14 cellular contexts compared by ENCODE assay signal in genomic region chr2:231923951-231924888, GRCh38. TPM values are rescaled to one million over a fixed set of nuclear protein-coding genes. Genes with fewer than 3 reads are reported as not detected.
A peak's percentile ranks its signal among the peaks of the same experiment; 100 is the strongest.
DNase-seq lines count a peak whose midpoint lies in the region; ATAC-seq and TF ChIP-seq lines count a peak whose summit lies in the region.
"Had no signal": no experiment of that assay in that cellular context is flagged by ENCODE, and none has a peak within 500 bp of the region (broad histone marks: within the 10 kb centered on the region; RNA-seq: fewer than 3 reads in every experiment).

No MANE protein-coding gene starts in this region.

- H3K27ac ChIP-seq in aorta (ENCODE audit: low read depth in 1 of 2, low read length in 2 of 2) (no peak overlapping the region), thyroid gland (no peak overlapping the region)
- H3K27ac ChIP-seq: C4-2B, PC-9 had no signal

- H3K9me3 ChIP-seq in aorta (ENCODE audit: control insufficient read depth, low read length): no peaks in the 10 kb centered on the region
- H3K9me3 ChIP-seq in thyroid gland: no peaks in the 10 kb centered on the region

- H3K4me3 ChIP-seq in aorta (ENCODE audit: low read length in 2 of 2): no peak overlapping the region
- H3K4me3 ChIP-seq in thyroid gland (replicated peaks in 1 of 3): no peak overlapping the region
- H3K4me3 ChIP-seq: PC-9 had no signal

- H3K4me3 Mint-ChIP-seq in stimulated activated naive CD8-positive, alpha-beta T cell treated with anti-CD3 and anti-CD28 coated beads, Interleukin-15, Interleukin-2, amounts not matched to agents 100 ng/mL and 50 ng/mL, for 24 hours: peak overlapping the region; percentile 13
- peak overlapping the region; percentile 49 for H3K4me3 Mint-ChIP-seq in WTC11
- peak overlapping the region; percentile 38 for H3K4me3 Mint-ChIP-seq in mesothelial cell of epicardium
- H3K4me3 Mint-ChIP-seq: HFFc6 had no signal

- H3K36me3 Mint-ChIP-seq in stimulated activated naive CD8-positive, alpha-beta T cell treated with anti-CD3 and anti-CD28 coated beads, Interleukin-15, Interleukin-2, amounts not matched to agents 100 ng/mL and 50 ng/mL, for 24 hours (ENCODE audit: low read depth): no peaks in the 10 kb centered on the region
- H3K36me3 Mint-ChIP-seq in WTC11 (no peaks in the 10 kb centered on the region), mesothelial cell of epicardium (no peaks in the 10 kb centered on the region)

- H3K9me3 Mint-ChIP-seq in stimulated activated naive CD8-positive, alpha-beta T cell treated with anti-CD3 and anti-CD28 coated beads, Interleukin-15, Interleukin-2, amounts not matched to agents 100 ng/mL and 50 ng/mL, for 24 hours: no peaks in the 10 kb centered on the region
- H3K9me3 Mint-ChIP-seq in WTC11 (no peaks in the 10 kb centered on the region), mesothelial cell of epicardium (no peaks in the 10 kb centered on the region)
- H3K9me3 Mint-ChIP-seq: HFFc6 had no signal

- CTCF ChIA-PET in WTC11 (lab: Charles Lee): interaction anchor here (0.6 to 7.4 kb wide), 29 partner anchors 9 to 598 kb away, joined by 3 to 80 read pairs (median 6); no protein-coding TSS in a partner anchor

- 65 to 72% methylated on average over 24 of the region's 24 CpGs for WGBS in aorta, 2 donors
- 70% methylated on average over 24 of the region's 24 CpGs for WGBS in thyroid gland, 2 donors

- peaks cover 9% of the 10 kb centered on the region for H3K4me1 Mint-ChIP-seq in stimulated activated naive CD8-positive, alpha-beta T cell treated with anti-CD3 and anti-CD28 coated beads, Interleukin-15, Interleukin-2, amounts not matched to agents 100 ng/mL and 50 ng/mL, for 24 hours (ENCODE audit: low read depth)
- peaks cover 15% of the 10 kb centered on the region for H3K4me1 Mint-ChIP-seq in WTC11
- peaks cover 8% of the 10 kb centered on the region for H3K4me1 Mint-ChIP-seq in mesothelial cell of epicardium

- H3K27ac Mint-ChIP-seq in stimulated activated naive CD8-positive, alpha-beta T cell treated with anti-CD3 and anti-CD28 coated beads, Interleukin-15, Interleukin-2, amounts not matched to agents 100 ng/mL and 50 ng/mL, for 24 hours: no peak overlapping the region
- H3K27ac Mint-ChIP-seq in WTC11: no peak overlapping the region
- no peak overlapping the region for H3K27ac Mint-ChIP-seq in mesothelial cell of epicardium
- H3K27ac Mint-ChIP-seq: HFFc6 had no signal

- peaks cover 0 to 2% of the 10 kb centered on the region in 2 donors for H3K27me3 ChIP-seq in aorta (ENCODE audit: control insufficient read depth in 1 of 2, insufficient read depth in 2 of 2, low read length in 1 of 2)
- H3K27me3 ChIP-seq in thyroid gland: no peaks in the 10 kb centered on the region

- TF ChIP-seq POLR2A in thyroid gland (IDR thresholded peaks at IDR 0.05): no peak

- peaks cover 43% of the 10 kb centered on the region for H3K27me3 Mint-ChIP-seq in stimulated activated naive CD8-positive, alpha-beta T cell treated with anti-CD3 and anti-CD28 coated beads, Interleukin-15, Interleukin-2, amounts not matched to agents 100 ng/mL and 50 ng/mL, for 24 hours
- H3K27me3 Mint-ChIP-seq in WTC11 (ENCODE audit: low read depth) (peaks cover 52% of the 10 kb centered on the region), mesothelial cell of epicardium (ENCODE audit: low read depth) (peaks cover 74% of the 10 kb centered on the region)

- H3K4me1 ChIP-seq in aorta (ENCODE audit: control insufficient read depth in 1 of 2, insufficient read depth in 2 of 2, low read length in 2 of 2) (no peaks in the 10 kb centered on the region), thyroid gland (peaks cover 14 to 25% of the 10 kb centered on the region in 2 donors)

- POLR2A ChIA-PET in WTC11 (lab: Charles Lee): no interaction called here

- H3K36me3 ChIP-seq in aorta (ENCODE audit: control insufficient read depth in 1 of 2, insufficient read depth in 2 of 2, low read length in 1 of 2): no peaks in the 10 kb centered on the region
- H3K36me3 ChIP-seq in thyroid gland: no peaks in the 10 kb centered on the region

- no peak for ATAC-seq in stimulated activated naive CD8-positive, alpha-beta T cell treated with anti-CD3 and anti-CD28 coated beads, Interleukin-15, Interleukin-2, amounts not matched to agents 100 U/mL and 50 U/mL, for 24 hours
- no peak for ATAC-seq in WTC11
- no peak for ATAC-seq in aorta (ENCODE audit: low FRiP score)
- no peak for ATAC-seq in HG03025 (IDR thresholded peaks at IDR 0.05; ENCODE audit: low FRiP score, unreplicated experiment)
- ATAC-seq in HG03108 (IDR thresholded peaks at IDR 0.05; ENCODE audit: unreplicated experiment): no peak

- DNase-seq in stimulated activated naive CD8-positive, alpha-beta T cell treated with anti-CD3 and anti-CD28 coated beads, Interleukin-15, Interleukin-2, amounts not matched to agents 100 U/mL and 50 U/mL, for 24 hours: no peak
- DNase-seq in WTC11 (ENCODE audit: low spot score) (no peak), mesothelial cell of epicardium (ENCODE audit: low spot score in 2 of 2, unreplicated experiment in 2 of 2) (no peak), aorta (peak; percentile 36 to 55), thyroid gland (no peak)
- DNase-seq: GDM1, T1000 had no signal

- TF ChIP-seq CTCF in WTC11 (IDR thresholded peaks at IDR 0.05) (no peak), mesothelial cell of epicardium (IDR thresholded peaks at IDR 0.05; ENCODE audit: unreplicated experiment) (no peak), thyroid gland (IDR thresholded peaks at IDR 0.05) (no peak)

- intact Hi-C loops in aorta (cut with DNase I) (loop anchor here in 1 of 2 donors (5.0 to 10.0 kb wide), 2 partner anchors 401 to 518 kb away; no protein-coding TSS in a partner anchor), thyroid gland (cut with DNase I) (loop anchor here (2.0 to 10.0 kb wide), 2 partner anchors 405 to 601 kb away; partner anchors contain the start of genes CHRND and PRSS56)

TF ChIP-seq in WTC11, 78 proteins besides CTCF, POLR2A, EP300 and RAD21:
- TF ChIP-seq NR2C2 (CRISPR knock-in tag; IDR thresholded peaks at IDR 0.05): no peak
- no peak for TF ChIP-seq NFATC4 (CRISPR knock-in tag; IDR thresholded peaks at IDR 0.05)
- no peak for TF ChIP-seq TP53 (CRISPR knock-in tag; IDR thresholded peaks at IDR 0.05)
- no peak for TF ChIP-seq GTF2I (CRISPR knock-in tag; conservative IDR thresholded peaks at IDR 0.05)
- TF ChIP-seq ZNF423 (CRISPR knock-in tag; IDR thresholded peaks at IDR 0.05): no peak
- no peak for TF ChIP-seq PRRX2 (CRISPR knock-in tag; IDR thresholded peaks at IDR 0.05)
- no peak for TF ChIP-seq USF1 (CRISPR knock-in tag; IDR thresholded peaks at IDR 0.05)
- TF ChIP-seq ETV6 (CRISPR knock-in tag; IDR thresholded peaks at IDR 0.05): no peak; the same call in 1 of the 2 replicates
- no peak for TF ChIP-seq ZSCAN18 (CRISPR knock-in tag; IDR thresholded peaks at IDR 0.05)
- TF ChIP-seq SMAD3 (CRISPR knock-in tag; IDR thresholded peaks at IDR 0.05; ENCODE audit: borderline replicate concordance): no peak
- no peak for TF ChIP-seq CREM (CRISPR knock-in tag; IDR thresholded peaks at IDR 0.05)
- TF ChIP-seq NFE2L1 (CRISPR knock-in tag; IDR thresholded peaks at IDR 0.05): no peak
- TF ChIP-seq FOXK1 (CRISPR knock-in tag; IDR thresholded peaks at IDR 0.05): no peak
- no peak for TF ChIP-seq RORB (CRISPR knock-in tag; IDR thresholded peaks at IDR 0.05)
- TF ChIP-seq ZBTB21 (CRISPR knock-in tag; IDR thresholded peaks at IDR 0.05; ENCODE audit: borderline replicate concordance): no peak

RNA-seq across cellular contexts. Expression of gene NPPC, which starts 2.0 kb away (rescaled TPM):
- total RNA-seq in WTC11 (2021): 0.98 to 2.5 TPM (median 2.2 TPM) in 3 replicates
- total RNA-seq in mesothelial cell of epicardium: 0.72 to 0.80 TPM (median 0.73 TPM) in 3 replicates
- under 1 TPM in 1 of 2 donors, not detected in 1; 0.49 TPM for total RNA-seq in aorta
- under 1 TPM; 0.36 to 0.88 TPM for polyA plus RNA-seq in aorta
- total RNA-seq in thyroid gland: not detected
- total RNA-seq: HFFc6, mononuclear cell, PC-9 had no signal

RNA-seq across cellular contexts. Expression of gene DIS3L2, which starts 37.3 kb away (rescaled TPM):
- total RNA-seq in WTC11 (2021) (26.7 to 32.5 TPM (median 28.5 TPM) in 3 replicates), mesothelial cell of epicardium (69.9 to 74.4 TPM (median 71.9 TPM) in 3 replicates), aorta (10 to 100 TPM; 28.4 to 40.0 TPM), thyroid gland (10 to 100 TPM; 42.2 to 68.7 (median 50.3) TPM)
- polyA plus RNA-seq in aorta: 10 to 100 TPM; 10.6 to 15.1 TPM

Comparison
In these comparisons a context has a peak if more than half of its experiments do, and no peak if none do; other contexts are left out.
1. DNase-seq: peak in aorta (2 of 2); none in stimulated activated naive CD8-positive, alpha-beta T cell treated with anti-CD3 and anti-CD28 coated beads, Interleukin-15, Interleukin-2, amounts not matched to agents 100 U/mL and 50 U/mL, for 24 hours (single experiment), WTC11 (single experiment), mesothelial cell of epicardium (0 of 2) and thyroid gland (0 of 2).
2. Peak in every context shown above with its lines, with median percentiles within 50 percentile points of each other: H3K4me3 Mint-ChIP-seq.